ENCODE assay signal across 1 cellular context in the genomic region with DNA sequence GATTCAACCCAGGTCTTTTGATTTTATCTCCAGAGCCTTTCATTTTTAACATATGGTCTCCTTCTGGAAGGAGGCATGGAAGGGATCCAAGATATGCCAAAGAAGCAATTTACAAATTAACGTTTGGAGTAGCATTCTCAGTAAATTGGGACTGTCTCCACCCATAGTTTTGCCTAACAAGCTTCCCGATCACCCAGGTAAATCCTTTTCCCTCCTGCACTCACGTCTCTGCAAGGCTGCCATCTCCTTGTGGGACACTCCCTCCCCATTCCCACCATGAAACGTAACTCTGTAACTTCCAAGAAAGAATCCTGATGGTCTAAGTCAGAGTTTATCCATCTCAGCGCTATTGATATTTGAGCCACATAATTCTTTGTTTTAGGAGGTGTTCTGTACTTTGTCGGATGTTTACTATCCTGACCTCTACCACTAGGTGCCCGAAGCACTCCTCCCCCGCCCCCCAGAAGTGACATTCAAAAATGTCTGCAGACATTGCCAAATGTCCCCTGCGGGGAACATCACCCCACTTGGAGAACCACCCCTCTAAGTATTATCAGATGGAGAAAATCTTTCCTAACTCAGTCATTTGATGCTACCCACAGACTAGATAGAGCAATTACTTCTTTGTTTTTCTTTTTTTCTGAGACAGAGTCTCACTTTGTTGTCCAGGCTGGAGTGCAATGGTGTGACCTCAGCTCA.
TF ChIP-seq lines count a peak whose summit lies in the region.

No MANE protein-coding gene starts in this region.

TF ChIP-seq in HepG2, 621 proteins besides CTCF, POLR2A, EP300 and RAD21 (continues in another document):
- TF ChIP-seq ZNF234 (CRISPR knock-in tag; conservative IDR thresholded peaks at IDR 0.05) (no peak), ZNF331 (CRISPR knock-in tag; IDR thresholded peaks at IDR 0.05) (no peak), TMF1 (CRISPR knock-in tag; IDR thresholded peaks at IDR 0.05; ENCODE audit: low read depth) (no peak), TAF15 (IDR thresholded peaks at IDR 0.05; ENCODE audit: low read depth, low read length, poor library complexity, severe bottlenecking) (no peak), ZSCAN30 (CRISPR knock-in tag; IDR thresholded peaks at IDR 0.05) (no peak), FOXP1 (IDR thresholded peaks at IDR 0.05) (no peak), FOXP1 (CRISPR knock-in tag; IDR thresholded peaks at IDR 0.05) (0 out of 2 replicates have a peak, but pooled peaks have one; percentile 6), ZNF337 (CRISPR knock-in tag; IDR thresholded peaks at IDR 0.05; ENCODE audit: borderline replicate concordance, low read depth) (no peak), ZNF121 (CRISPR knock-in tag; IDR thresholded peaks at IDR 0.05) (peak; percentile 73; the same call in 1 of the 2 replicates), SP5 (CRISPR knock-in tag; IDR thresholded peaks at IDR 0.05; ENCODE audit: borderline replicate concordance, low read depth) (no peak), CENPX (CRISPR knock-in tag; IDR thresholded peaks at IDR 0.05) (no peak), ARNT (IDR thresholded peaks at IDR 0.05) (no peak), ZBTB7A (CRISPR knock-in tag; IDR thresholded peaks at IDR 0.05) (no peak), ZNF614 (CRISPR knock-in tag; IDR thresholded peaks at IDR 0.05; ENCODE audit: borderline replicate concordance) (0 out of 2 replicates have a peak, but pooled peaks have one; percentile 38), ZNF879 (CRISPR knock-in tag; IDR thresholded peaks at IDR 0.05) (no peak), RBM39 (IDR thresholded peaks at IDR 0.05; ENCODE audit: low read depth, low read length, poor library complexity, severe bottlenecking) (no peak), EHMT2 (IDR thresholded peaks at IDR 0.05; ENCODE audit: borderline replicate concordance, low read depth, low read length) (no peak), ZNF577 (CRISPR knock-in tag; IDR thresholded peaks at IDR 0.05; ENCODE audit: borderline replicate concordance, low read depth) (no peak), MEIS2 (CRISPR knock-in tag; IDR thresholded peaks at IDR 0.05) (no peak), KMT2A (CRISPR knock-in tag; IDR thresholded peaks at IDR 0.05) (no peak), ISL2 (CRISPR knock-in tag; IDR thresholded peaks at IDR 0.05) (no peak), ZNF260 (CRISPR knock-in tag; IDR thresholded peaks at IDR 0.05; ENCODE audit: borderline replicate concordance, low read depth) (no peak), ZNF20 (CRISPR knock-in tag; IDR thresholded peaks at IDR 0.05) (no peak), ZNF263 (CRISPR knock-in tag; IDR thresholded peaks at IDR 0.05) (no peak), ZNF781 (CRISPR knock-in tag; IDR thresholded peaks at IDR 0.05; ENCODE audit: borderline replicate concordance, not compliant biosample characterization) (no peak), ZNF12 (CRISPR knock-in tag; IDR thresholded peaks at IDR 0.05) (no peak), FOXM1 (CRISPR knock-in tag; IDR thresholded peaks at IDR 0.05) (no peak), ZFAT (CRISPR knock-in tag; conservative IDR thresholded peaks at IDR 0.05) (no peak), FOXA1 (IDR thresholded peaks at IDR 0.05) (no peak), FOXA1 (CRISPR knock-in tag; IDR thresholded peaks at IDR 0.05) (peak; percentile 28; the same call in 1 of the 2 replicates), HNRNPLL (IDR thresholded peaks at IDR 0.05; ENCODE audit: low read depth, low read length, poor library complexity, severe bottlenecking) (no peak), ZNF703 (CRISPR knock-in tag; IDR thresholded peaks at IDR 0.05; ENCODE audit: borderline replicate concordance) (no peak), NR2F6 (IDR thresholded peaks at IDR 0.05) (no peak), NR2F6 (CRISPR knock-in tag; IDR thresholded peaks at IDR 0.05) (0 out of 2 replicates have a peak, but pooled peaks have one; percentile 26), FIP1L1 (IDR thresholded peaks at IDR 0.05; ENCODE audit: borderline replicate concordance, insufficient read depth, low read depth, low read length) (no peak)
- TF ChIP-seq, protein P1, sequence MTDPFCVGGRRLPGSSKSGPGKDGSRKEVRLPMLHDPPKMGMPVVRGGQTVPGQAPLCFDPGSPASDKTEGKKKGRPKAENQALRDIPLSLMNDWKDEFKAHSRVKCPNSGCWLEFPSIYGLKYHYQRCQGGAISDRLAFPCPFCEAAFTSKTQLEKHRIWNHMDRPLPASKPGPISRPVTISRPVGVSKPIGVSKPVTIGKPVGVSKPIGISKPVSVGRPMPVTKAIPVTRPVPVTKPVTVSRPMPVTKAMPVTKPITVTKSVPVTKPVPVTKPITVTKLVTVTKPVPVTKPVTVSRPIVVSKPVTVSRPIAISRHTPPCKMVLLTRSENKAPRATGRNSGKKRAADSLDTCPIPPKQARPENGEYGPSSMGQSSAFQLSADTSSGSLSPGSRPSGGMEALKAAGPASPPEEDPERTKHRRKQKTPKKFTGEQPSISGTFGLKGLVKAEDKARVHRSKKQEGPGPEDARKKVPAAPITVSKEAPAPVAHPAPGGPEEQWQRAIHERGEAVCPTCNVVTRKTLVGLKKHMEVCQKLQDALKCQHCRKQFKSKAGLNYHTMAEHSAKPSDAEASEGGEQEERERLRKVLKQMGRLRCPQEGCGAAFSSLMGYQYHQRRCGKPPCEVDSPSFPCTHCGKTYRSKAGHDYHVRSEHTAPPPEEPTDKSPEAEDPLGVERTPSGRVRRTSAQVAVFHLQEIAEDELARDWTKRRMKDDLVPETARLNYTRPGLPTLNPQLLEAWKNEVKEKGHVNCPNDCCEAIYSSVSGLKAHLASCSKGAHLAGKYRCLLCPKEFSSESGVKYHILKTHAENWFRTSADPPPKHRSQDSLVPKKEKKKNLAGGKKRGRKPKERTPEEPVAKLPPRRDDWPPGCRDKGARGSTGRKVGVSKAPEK (CRISPR knock-in tag; IDR thresholded peaks at IDR 0.05; ENCODE audit: borderline replicate concordance) = no peak
- TF ChIP-seq, protein P2, sequence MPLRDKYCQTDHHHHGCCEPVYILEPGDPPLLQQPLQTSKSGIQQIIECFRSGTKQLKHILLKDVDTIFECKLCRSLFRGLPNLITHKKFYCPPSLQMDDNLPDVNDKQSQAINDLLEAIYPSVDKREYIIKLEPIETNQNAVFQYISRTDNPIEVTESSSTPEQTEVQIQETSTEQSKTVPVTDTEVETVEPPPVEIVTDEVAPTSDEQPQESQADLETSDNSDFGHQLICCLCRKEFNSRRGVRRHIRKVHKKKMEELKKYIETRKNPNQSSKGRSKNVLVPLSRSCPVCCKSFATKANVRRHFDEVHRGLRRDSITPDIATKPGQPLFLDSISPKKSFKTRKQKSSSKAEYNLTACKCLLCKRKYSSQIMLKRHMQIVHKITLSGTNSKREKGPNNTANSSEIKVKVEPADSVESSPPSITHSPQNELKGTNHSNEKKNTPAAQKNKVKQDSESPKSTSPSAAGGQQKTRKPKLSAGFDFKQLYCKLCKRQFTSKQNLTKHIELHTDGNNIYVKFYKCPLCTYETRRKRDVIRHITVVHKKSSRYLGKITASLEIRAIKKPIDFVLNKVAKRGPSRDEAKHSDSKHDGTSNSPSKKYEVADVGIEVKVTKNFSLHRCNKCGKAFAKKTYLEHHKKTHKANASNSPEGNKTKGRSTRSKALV (CRISPR knock-in tag; IDR thresholded peaks at IDR 0.05) = no peak
- TF ChIP-seq, protein P3, sequence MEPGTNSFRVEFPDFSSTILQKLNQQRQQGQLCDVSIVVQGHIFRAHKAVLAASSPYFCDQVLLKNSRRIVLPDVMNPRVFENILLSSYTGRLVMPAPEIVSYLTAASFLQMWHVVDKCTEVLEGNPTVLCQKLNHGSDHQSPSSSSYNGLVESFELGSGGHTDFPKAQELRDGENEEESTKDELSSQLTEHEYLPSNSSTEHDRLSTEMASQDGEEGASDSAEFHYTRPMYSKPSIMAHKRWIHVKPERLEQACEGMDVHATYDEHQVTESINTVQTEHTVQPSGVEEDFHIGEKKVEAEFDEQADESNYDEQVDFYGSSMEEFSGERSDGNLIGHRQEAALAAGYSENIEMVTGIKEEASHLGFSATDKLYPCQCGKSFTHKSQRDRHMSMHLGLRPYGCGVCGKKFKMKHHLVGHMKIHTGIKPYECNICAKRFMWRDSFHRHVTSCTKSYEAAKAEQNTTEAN (CRISPR knock-in tag; conservative IDR thresholded peaks at IDR 0.05) = no peak
- TF ChIP-seq, protein P4, sequence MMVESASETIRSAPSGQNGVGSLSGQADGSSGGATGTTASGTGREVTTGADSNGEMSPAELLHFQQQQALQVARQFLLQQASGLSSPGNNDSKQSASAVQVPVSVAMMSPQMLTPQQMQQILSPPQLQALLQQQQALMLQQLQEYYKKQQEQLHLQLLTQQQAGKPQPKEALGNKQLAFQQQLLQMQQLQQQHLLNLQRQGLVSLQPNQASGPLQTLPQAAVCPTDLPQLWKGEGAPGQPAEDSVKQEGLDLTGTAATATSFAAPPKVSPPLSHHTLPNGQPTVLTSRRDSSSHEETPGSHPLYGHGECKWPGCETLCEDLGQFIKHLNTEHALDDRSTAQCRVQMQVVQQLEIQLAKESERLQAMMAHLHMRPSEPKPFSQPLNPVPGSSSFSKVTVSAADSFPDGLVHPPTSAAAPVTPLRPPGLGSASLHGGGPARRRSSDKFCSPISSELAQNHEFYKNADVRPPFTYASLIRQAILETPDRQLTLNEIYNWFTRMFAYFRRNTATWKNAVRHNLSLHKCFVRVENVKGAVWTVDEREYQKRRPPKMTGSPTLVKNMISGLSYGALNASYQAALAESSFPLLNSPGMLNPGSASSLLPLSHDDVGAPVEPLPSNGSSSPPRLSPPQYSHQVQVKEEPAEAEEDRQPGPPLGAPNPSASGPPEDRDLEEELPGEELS (CRISPR knock-in tag; IDR thresholded peaks at IDR 0.05) = no peak
- TF ChIP-seq, protein P5, sequence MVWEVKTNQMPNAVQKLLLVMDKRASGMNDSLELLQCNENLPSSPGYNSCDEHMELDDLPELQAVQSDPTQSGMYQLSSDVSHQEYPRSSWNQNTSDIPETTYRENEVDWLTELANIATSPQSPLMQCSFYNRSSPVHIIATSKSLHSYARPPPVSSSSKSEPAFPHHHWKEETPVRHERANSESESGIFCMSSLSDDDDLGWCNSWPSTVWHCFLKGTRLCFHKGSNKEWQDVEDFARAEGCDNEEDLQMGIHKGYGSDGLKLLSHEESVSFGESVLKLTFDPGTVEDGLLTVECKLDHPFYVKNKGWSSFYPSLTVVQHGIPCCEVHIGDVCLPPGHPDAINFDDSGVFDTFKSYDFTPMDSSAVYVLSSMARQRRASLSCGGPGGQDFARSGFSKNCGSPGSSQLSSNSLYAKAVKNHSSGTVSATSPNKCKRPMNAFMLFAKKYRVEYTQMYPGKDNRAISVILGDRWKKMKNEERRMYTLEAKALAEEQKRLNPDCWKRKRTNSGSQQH (CRISPR knock-in tag; IDR thresholded peaks at IDR 0.05; ENCODE audit: low read depth) = no peak
- TF ChIP-seq, protein P6, sequence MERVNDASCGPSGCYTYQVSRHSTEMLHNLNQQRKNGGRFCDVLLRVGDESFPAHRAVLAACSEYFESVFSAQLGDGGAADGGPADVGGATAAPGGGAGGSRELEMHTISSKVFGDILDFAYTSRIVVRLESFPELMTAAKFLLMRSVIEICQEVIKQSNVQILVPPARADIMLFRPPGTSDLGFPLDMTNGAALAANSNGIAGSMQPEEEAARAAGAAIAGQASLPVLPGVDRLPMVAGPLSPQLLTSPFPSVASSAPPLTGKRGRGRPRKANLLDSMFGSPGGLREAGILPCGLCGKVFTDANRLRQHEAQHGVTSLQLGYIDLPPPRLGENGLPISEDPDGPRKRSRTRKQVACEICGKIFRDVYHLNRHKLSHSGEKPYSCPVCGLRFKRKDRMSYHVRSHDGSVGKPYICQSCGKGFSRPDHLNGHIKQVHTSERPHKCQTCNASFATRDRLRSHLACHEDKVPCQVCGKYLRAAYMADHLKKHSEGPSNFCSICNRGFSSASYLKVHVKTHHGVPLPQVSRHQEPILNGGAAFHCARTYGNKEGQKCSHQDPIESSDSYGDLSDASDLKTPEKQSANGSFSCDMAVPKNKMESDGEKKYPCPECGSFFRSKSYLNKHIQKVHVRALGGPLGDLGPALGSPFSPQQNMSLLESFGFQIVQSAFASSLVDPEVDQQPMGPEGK (CRISPR knock-in tag; IDR thresholded peaks at IDR 0.05) = 0 out of 2 replicates have a peak, but pooled peaks have one; percentile 25
- TF ChIP-seq, protein P7, sequence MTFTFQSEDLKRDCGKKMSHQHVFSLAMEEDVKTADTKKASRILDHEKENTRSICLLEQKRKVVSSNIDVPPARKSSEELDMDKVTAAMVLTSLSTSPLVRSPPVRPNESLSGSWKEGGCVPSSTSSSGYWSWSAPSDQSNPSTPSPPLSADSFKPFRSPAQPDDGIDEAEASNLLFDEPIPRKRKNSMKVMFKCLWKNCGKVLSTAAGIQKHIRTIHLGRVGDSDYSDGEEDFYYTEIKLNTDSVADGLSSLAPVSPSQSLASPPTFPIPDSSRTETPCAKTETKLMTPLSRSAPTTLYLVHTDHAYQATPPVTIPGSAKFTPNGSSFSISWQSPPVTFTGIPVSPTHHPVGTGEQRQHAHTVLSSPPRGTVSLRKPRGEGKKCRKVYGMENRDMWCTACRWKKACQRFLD (CRISPR knock-in tag; IDR thresholded peaks at IDR 0.05; ENCODE audit: borderline replicate concordance) = no peak
- TF ChIP-seq, protein P8, sequence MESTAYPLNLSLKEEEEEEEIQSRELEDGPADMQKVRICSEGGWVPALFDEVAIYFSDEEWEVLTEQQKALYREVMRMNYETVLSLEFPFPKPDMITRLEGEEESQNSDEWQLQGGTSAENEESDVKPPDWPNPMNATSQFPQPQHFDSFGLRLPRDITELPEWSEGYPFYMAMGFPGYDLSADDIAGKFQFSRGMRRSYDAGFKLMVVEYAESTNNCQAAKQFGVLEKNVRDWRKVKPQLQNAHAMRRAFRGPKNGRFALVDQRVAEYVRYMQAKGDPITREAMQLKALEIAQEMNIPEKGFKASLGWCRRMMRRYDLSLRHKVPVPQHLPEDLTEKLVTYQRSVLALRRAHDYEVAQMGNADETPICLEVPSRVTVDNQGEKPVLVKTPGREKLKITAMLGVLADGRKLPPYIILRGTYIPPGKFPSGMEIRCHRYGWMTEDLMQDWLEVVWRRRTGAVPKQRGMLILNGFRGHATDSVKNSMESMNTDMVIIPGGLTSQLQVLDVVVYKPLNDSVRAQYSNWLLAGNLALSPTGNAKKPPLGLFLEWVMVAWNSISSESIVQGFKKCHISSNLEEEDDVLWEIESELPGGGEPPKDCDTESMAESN (CRISPR knock-in tag; conservative IDR thresholded peaks at IDR 0.05) = no peak
